ENCODE assay signal across 8 cellular contexts in genomic region chr2:45610281-45611019, GRCh38. TPM values are rescaled to one million over a fixed set of nuclear protein-coding genes. Genes with fewer than 3 reads are reported as not detected.
DNase-seq lines count a peak whose midpoint lies in the region; ATAC-seq and TF ChIP-seq lines count a peak whose summit lies in the region.

No MANE protein-coding gene starts in this region.

- H3K27ac ChIP-seq in hepatocyte: peak overlapping the region; percentile 81

- H3K4me2 ChIP-seq in hepatocyte: peak overlapping the region; percentile 83

- no peaks in the 10 kb centered on the region for H3K36me3 ChIP-seq in hepatocyte (replicated peaks; ENCODE audit: insufficient read depth, low read depth)

- no peaks in the 10 kb centered on the region for H4K20me1 ChIP-seq in hepatocyte (ENCODE audit: insufficient read depth, poor library complexity, severe bottlenecking)

- peak overlapping the region; percentile 57 for H3K4me3 ChIP-seq in hepatocyte

- peak overlapping the region; percentile 73 for H2AFZ ChIP-seq in hepatocyte

- peak; percentile 56 for ATAC-seq in HG02759 (IDR thresholded peaks at IDR 0.05; ENCODE audit: unreplicated experiment)

- H3K9me2 ChIP-seq in hepatocyte (replicated peaks; ENCODE audit: insufficient read depth): no peaks in the 10 kb centered on the region

- no peaks in the 10 kb centered on the region for H3K9me3 ChIP-seq in hepatocyte (ENCODE audit: low read depth)

- 1% methylated on average over 23 of the region's 23 CpGs for WGBS in hepatocyte (ENCODE audit: low lambda C conversion rate, missing lambda C conversion rate)

- no peaks in the 10 kb centered on the region for H3K27me3 ChIP-seq in hepatocyte

- peak; percentile 10 for DNase-seq in NCI-H1092 (lab: John Stamatoyannopoulos, UW)
- DNase-seq in T-helper 1 cell: peak; percentile 15 to 39 (median 17)
- DNase-seq in anterior cingulate cortex (lab: John Stamatoyannopoulos, UW): peak; percentile 6 to 81 (median 49)
- DNase-seq in hepatocyte (ENCODE audit: low spot score): peak; percentile 85
- DNase-seq in renal cortical epithelial cell (ENCODE audit: low read depth): peak; percentile 76
- no peak for DNase-seq in mesenteric fat pad (ENCODE audit: low spot score)

- no peaks in the 10 kb centered on the region for H3K4me1 ChIP-seq in hepatocyte (ENCODE audit: insufficient read depth)

- H3K79me2 ChIP-seq in hepatocyte: peaks cover 25% of the 10 kb centered on the region

- TF ChIP-seq CTCF in GM12872 (IDR thresholded peaks at IDR 0.05; ENCODE audit: insufficient read depth, low read depth, low read length) (peak; percentile 33; the same call in 2 of the 3 replicates), hepatocyte (IDR thresholded peaks at IDR 0.05; ENCODE audit: poor library complexity) (peak; percentile 57)

RNA-seq across cellular contexts. Expression of gene SRBD1, which starts 0.6 kb away (rescaled TPM):
- total RNA-seq in hepatocyte (16.6 and 18.1 TPM in 2 replicates), renal cortical epithelial cell (10.1 and 13.6 TPM in 2 replicates), mesenteric fat pad (11.7 TPM)
- 6.6 and 6.7 TPM in 2 replicates for polyA plus RNA-seq in hepatocyte

RNA-seq across cellular contexts. Expression of gene PRKCE, which starts 41.0 kb away (rescaled TPM):
- total RNA-seq in hepatocyte: 6.1 and 11.9 TPM in 2 replicates
- polyA plus RNA-seq in hepatocyte: 9.5 and 9.6 TPM in 2 replicates
- total RNA-seq in renal cortical epithelial cell: 3.1 and 6.9 TPM in 2 replicates
- total RNA-seq in mesenteric fat pad: 34.1 TPM
